ENCODE assay signal across 8 cellular contexts in genomic region chr5:141084487-141084989, GRCh38. TPM values are rescaled to one million over a fixed set of nuclear protein-coding genes. Genes with fewer than 3 reads are reported as not detected.
A peak's percentile ranks its signal among the peaks of the same experiment; 100 is the strongest.
DNase-seq lines count a peak whose midpoint lies in the region; ATAC-seq and TF ChIP-seq lines count a peak whose summit lies in the region.

No MANE protein-coding gene starts in this region.

- peaks cover 0 to 12% (median 0%) of the 10 kb centered on the region in 3 experiments for H3K9me3 ChIP-seq in naive thymus-derived CD4-positive, alpha-beta T cell (ENCODE audit: control insufficient read depth in 2 of 3, low read length in 3 of 3)

- H3K27ac ChIP-seq in naive thymus-derived CD4-positive, alpha-beta T cell (ENCODE audit: low read depth, low read length): no peak overlapping the region

- peak; percentile 82 for ATAC-seq in naive thymus-derived CD4-positive, alpha-beta T cell

- peak overlapping the region in 6 of 9 donors; percentile 48 to 90 (median 80) for H3K27ac Mint-ChIP-seq in naive thymus-derived CD4-positive, alpha-beta T cell
- peak overlapping the region; percentile 93 for H3K27ac Mint-ChIP-seq in type B pancreatic cell

- peaks cover 0 to 13% (median 8%) of the 10 kb centered on the region in 5 donors for H3K36me3 Mint-ChIP-seq in naive thymus-derived CD4-positive, alpha-beta T cell
- peaks cover 4% of the 10 kb centered on the region for H3K36me3 Mint-ChIP-seq in type B pancreatic cell

- POLR2A ChIA-PET in naive thymus-derived CD4-positive, alpha-beta T cell (lab: Charles Lee): no interaction called here

- peaks cover 0 to 68% (median 21%) of the 10 kb centered on the region in 11 donors for H3K9me3 Mint-ChIP-seq in naive thymus-derived CD4-positive, alpha-beta T cell
- peaks cover 7% of the 10 kb centered on the region for H3K9me3 Mint-ChIP-seq in type B pancreatic cell

- no peaks in the 10 kb centered on the region for H3K27me3 ChIP-seq in naive thymus-derived CD4-positive, alpha-beta T cell (ENCODE audit: control insufficient read depth in 2 of 2, insufficient read depth in 2 of 2, low read length in 2 of 2)

- intact Hi-C loops in naive thymus-derived CD4-positive, alpha-beta T cell (cut with micrococcal nuclease): loop anchor here (1.0 to 10.0 kb wide), 6 partner anchors 236 to 480 kb away; partner anchors contain the start of gene TAF7 (in 1 of the 2)

- TF ChIP-seq CTCF in fibroblast of mammary gland (conservative IDR thresholded peaks at IDR 0.05; ENCODE audit: control insufficient read depth, insufficient read depth, low read depth, low read length) (peak; percentile 51), type B pancreatic cell (conservative IDR thresholded peaks at IDR 0.05) (peak; percentile 63)

- H3K4me1 Mint-ChIP-seq in naive thymus-derived CD4-positive, alpha-beta T cell: peaks cover 0 to 13% (median 8%) of the 10 kb centered on the region in 7 donors
- H3K4me1 Mint-ChIP-seq in type B pancreatic cell (ENCODE audit: unreplicated experiment): no peaks in the 10 kb centered on the region

- DNase-seq in activated CD8-positive, alpha-beta memory T cell treated with anti-CD3 and anti-CD28 coated beads for 24 hours: peak; percentile 59
- no peak for DNase-seq in activated CD8-positive, alpha-beta memory T cell treated with anti-CD3 and anti-CD28 coated beads, Interleukin-2, amount 50 U/mL, for 48 hours
- peak; percentile 35 to 54 for DNase-seq in NCI-H446 (lab: John Stamatoyannopoulos, UW)
- peak; percentile 30 for DNase-seq in activated T-cell treated with anti-CD3 and anti-CD28 coated beads, Interleukin-2, amount 50 U/mL, for 1 hour
- DNase-seq in fibroblast of mammary gland (ENCODE audit: low read depth): peak; percentile 49
- peak in 7 of 9 donors; percentile 17 to 55 (median 31) for DNase-seq in naive thymus-derived CD4-positive, alpha-beta T cell
- DNase-seq in type B pancreatic cell (ENCODE audit: extremely low spot score, unreplicated experiment): no peak
- DNase-seq in activated CD4-positive, CD25-positive, alpha-beta regulatory T cell (lab: John Stamatoyannopoulos, UW): no peak

- peak overlapping the region; percentile 77 to 95 (median 90) for H3K4me3 Mint-ChIP-seq in naive thymus-derived CD4-positive, alpha-beta T cell
- H3K4me3 Mint-ChIP-seq in type B pancreatic cell: peak overlapping the region; percentile 95

- H3K27me3 Mint-ChIP-seq in naive thymus-derived CD4-positive, alpha-beta T cell: peaks cover 6 to 64% (median 34%) of the 10 kb centered on the region in 5 donors
- peaks cover 5% of the 10 kb centered on the region for H3K27me3 Mint-ChIP-seq in type B pancreatic cell

- H3K4me3 ChIP-seq in fibroblast of mammary gland (ENCODE audit: control insufficient read depth, low read depth, low read length): peak overlapping the region; percentile 37
- H3K4me3 ChIP-seq in naive thymus-derived CD4-positive, alpha-beta T cell (ENCODE audit: low read length): peak overlapping the region; percentile 40

- no peaks in the 10 kb centered on the region for H3K36me3 ChIP-seq in naive thymus-derived CD4-positive, alpha-beta T cell (ENCODE audit: control insufficient read depth in 2 of 3, insufficient read depth in 3 of 3, low read length in 3 of 3)

- CTCF ChIA-PET in naive thymus-derived CD4-positive, alpha-beta T cell (lab: Charles Lee): interaction anchor here (1.1 to 1.3 kb wide), 2 partner anchors 449 to 479 kb away, joined by 3 to 6 read pairs; no protein-coding TSS in a partner anchor

- H3K4me1 ChIP-seq in naive thymus-derived CD4-positive, alpha-beta T cell (ENCODE audit: control insufficient read depth in 2 of 2, insufficient read depth in 2 of 2, low read length in 2 of 2): no peaks in the 10 kb centered on the region

RNA-seq across cellular contexts. Expression of gene PCDHB2, which starts 9.9 kb away (rescaled TPM):
- under 1 TPM in 4 of 5 experiments, not detected in 1; 0.34 to 0.97 (median 0.72) TPM for total RNA-seq in naive thymus-derived CD4-positive, alpha-beta T cell
- polyA plus RNA-seq in naive thymus-derived CD4-positive, alpha-beta T cell: not detected
- total RNA-seq in type B pancreatic cell (ENCODE audit: low replicate concordance): 33.7 and 36.3 TPM in 2 replicates

RNA-seq across cellular contexts. Expression of gene PCDHB3, which starts 15.7 kb away (rescaled TPM):
- not detected for total RNA-seq in naive thymus-derived CD4-positive, alpha-beta T cell
- not detected for polyA plus RNA-seq in naive thymus-derived CD4-positive, alpha-beta T cell
- 3.9 and 5.4 TPM in 2 replicates for total RNA-seq in type B pancreatic cell (ENCODE audit: low replicate concordance)

RNA-seq across cellular contexts. Expression of gene PCDHB1, which starts 33.4 kb away (rescaled TPM):
- not detected for total RNA-seq in naive thymus-derived CD4-positive, alpha-beta T cell
- polyA plus RNA-seq in naive thymus-derived CD4-positive, alpha-beta T cell: not detected
- 0.05 and 0.24 TPM in 2 replicates for total RNA-seq in type B pancreatic cell (ENCODE audit: low replicate concordance)

RNA-seq across cellular contexts. Expression of gene PCDHB4, which starts 37.1 kb away (rescaled TPM):
- total RNA-seq in naive thymus-derived CD4-positive, alpha-beta T cell: under 1 TPM in 1 of 5 experiments, not detected in 4; 0.19 TPM
- not detected for polyA plus RNA-seq in naive thymus-derived CD4-positive, alpha-beta T cell
- total RNA-seq in type B pancreatic cell (ENCODE audit: low replicate concordance): 1.3 and 2.7 TPM in 2 replicates

RNA-seq across cellular contexts. Expression of gene PCDHB5, which starts 50.5 kb away (rescaled TPM):
- total RNA-seq in naive thymus-derived CD4-positive, alpha-beta T cell: under 1 TPM in 4 of 5 experiments, not detected in 1; 0.11 to 0.41 (median 0.33) TPM
- not detected for polyA plus RNA-seq in naive thymus-derived CD4-positive, alpha-beta T cell
- total RNA-seq in type B pancreatic cell (ENCODE audit: low replicate concordance): 7.3 and 28.8 TPM in 2 replicates

Comparison
In these comparisons a context has a peak if more than half of its experiments do, and no peak if none do; other contexts are left out.
1. DNase-seq: peak in activated CD8-positive, alpha-beta memory T cell treated with anti-CD3 and anti-CD28 coated beads for 24 hours (single experiment), NCI-H446 (2 of 2), activated T-cell treated with anti-CD3 and anti-CD28 coated beads, Interleukin-2, amount 50 U/mL, for 1 hour (single experiment), fibroblast of mammary gland (single experiment) and naive thymus-derived CD4-positive, alpha-beta T cell (7 of 9); none in activated CD8-positive, alpha-beta memory T cell treated with anti-CD3 and anti-CD28 coated beads, Interleukin-2, amount 50 U/mL, for 48 hours (single experiment), type B pancreatic cell (single experiment) and activated CD4-positive, CD25-positive, alpha-beta regulatory T cell (0 of 4).
2. RNA of gene PCDHB2, which starts 9.9 kb away (total RNA-seq): 33.7 to 36.3 TPM in type B pancreatic cell; 0.34 to 0.97 TPM in naive thymus-derived CD4-positive, alpha-beta T cell; every median in the first group is over 10 times any median in the second.